In the genomic region with DNA sequence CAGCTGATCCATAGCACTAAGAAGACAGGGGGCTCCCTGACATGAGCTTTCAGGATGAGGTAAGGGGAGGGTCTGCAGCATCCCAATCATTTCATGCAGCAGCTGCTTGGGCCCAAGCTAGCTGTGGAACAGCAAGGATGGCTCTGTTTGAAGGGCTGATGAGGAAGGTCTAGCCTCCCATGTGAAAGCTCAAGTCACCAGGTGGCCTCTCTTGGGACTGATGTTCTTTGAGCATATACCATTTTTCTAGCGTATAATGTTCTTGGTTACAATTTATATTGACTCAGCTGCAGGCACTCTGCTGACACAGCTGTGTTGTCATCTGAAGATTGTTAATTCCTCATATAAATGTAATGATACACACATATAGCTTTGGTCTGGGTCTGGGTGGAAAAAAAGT, we compare ENCODE assay signal across 12 cellular contexts.
"Had no signal": no experiment of that assay in that cellular context is flagged by ENCODE, and none has a peak within 500 bp of the region (broad histone marks: within the 10 kb centered on the region; RNA-seq: fewer than 3 reads in every experiment).

No MANE protein-coding gene starts in this region.

- DNase-seq: activated B cell treated with CpG ODN at 0.5 μM for 24 hours; activated CD4-positive, alpha-beta T cell treated with anti-CD3 and anti-CD28 coated beads, Interleukin-2, amount 10 ng/mL, durations not matched to agents 7 days and 5 days; activated T-cell treated with anti-CD3 and anti-CD28 coated beads for 4 hours; dermis blood vessel endothelial cell; endodermal cell; hippocampal formation; left ventricle myocardium superior; nephron progenitor cell; sigmoid colon; stimulated activated CD4-positive, alpha-beta T cell treated with anti-CD3 and anti-CD28 coated beads, Interleukin-2, amount 100 ng/mL, for 24 hours; stimulated activated naive CD4-positive, alpha-beta T cell treated with Interleukin-2 at 50 U/mL for 16 hours; upper lobe of left lung had no signal
